ENCODE assay signal across 8 cellular contexts in genomic region chr3:107432013-107432515, GRCh38. TPM values are rescaled to one million over a fixed set of nuclear protein-coding genes. Genes with fewer than 3 reads are reported as not detected.
DNase-seq lines count a peak whose midpoint lies in the region; ATAC-seq and TF ChIP-seq lines count a peak whose summit lies in the region.

No MANE protein-coding gene starts in this region.

- peak overlapping the region; percentile 94 for H3K27ac Mint-ChIP-seq in HFFc6
- peak overlapping the region; percentile 77 for H3K27ac Mint-ChIP-seq in activated T-helper 2 cell treated with anti-CD3 and anti-CD28 coated beads, Interferon-gamma antibody, Interleukin-2, Interleukin-4, amounts not matched to agents 10 μg/mL and 5 μg/mL and 100 μg/mL, durations not matched to agents 14 hours and 24 hours and 36 hours

- CTCF ChIA-PET in BJ (lab: Yijun Ruan, JAX): interaction anchor here (0.7 to 6.6 kb wide), 5 partner anchors 11 to 164 kb away, joined by 3 to 113 read pairs (median 6); no protein-coding TSS in a partner anchor

- H3K27me3 Mint-ChIP-seq in HFFc6 (ENCODE audit: insufficient read depth): peaks cover 6% of the 10 kb centered on the region; the same call in 1 of the 2 replicates
- peaks cover 46% of the 10 kb centered on the region for H3K27me3 Mint-ChIP-seq in activated T-helper 2 cell treated with anti-CD3 and anti-CD28 coated beads, Interferon-gamma antibody, Interleukin-2, Interleukin-4, amounts not matched to agents 10 μg/mL and 5 μg/mL and 100 μg/mL, durations not matched to agents 14 hours and 24 hours and 36 hours (ENCODE audit: low read depth)

- DNase-seq in BJ (ENCODE audit: low read depth) (no peak), HFFc6 (no peak), hepatic stellate cell (ENCODE audit: low spot score) (peak; percentile 7), skeletal muscle cell (ENCODE audit: low read depth) (no peak)
- DNase-seq in activated T-helper 2 cell treated with anti-CD3 and anti-CD28 coated beads, Interferon-gamma antibody, Interleukin-2, Interleukin-4, amounts not matched to agents 10 μg/mL and 5 μg/mL and 100 μg/mL, durations not matched to agents 14 hours and 24 hours and 36 hours (ENCODE audit: low spot score): no peak

- intact Hi-C loops in activated T-helper 2 cell treated with anti-CD3 and anti-CD28 coated beads, Interferon-gamma antibody, Interleukin-2, Interleukin-4, amounts not matched to agents 10 μg/mL and 5 μg/mL and 100 μg/mL, durations not matched to agents 14 hours and 24 hours and 36 hours (cut with micrococcal nuclease): no loop called here

- no peaks in the 10 kb centered on the region for H3K36me3 ChIP-seq in BJ (ENCODE audit: control insufficient read depth, insufficient read depth, low read length)

- 0 out of 2 replicates have a peak, but pooled peaks have one; percentile 5 for TF ChIP-seq CTCF in BJ (IDR thresholded peaks at IDR 0.05; ENCODE audit: insufficient read depth, low read depth, low read length)
- TF ChIP-seq CTCF in HFFc6 (IDR thresholded peaks at IDR 0.05): no peak; the same call in 1 of the 2 replicates

- no peaks in the 10 kb centered on the region for H3K36me3 Mint-ChIP-seq in HFFc6 (ENCODE audit: low read depth)
- no peaks in the 10 kb centered on the region for H3K36me3 Mint-ChIP-seq in activated T-helper 2 cell treated with anti-CD3 and anti-CD28 coated beads, Interferon-gamma antibody, Interleukin-2, Interleukin-4, amounts not matched to agents 10 μg/mL and 5 μg/mL and 100 μg/mL, durations not matched to agents 14 hours and 24 hours and 36 hours (ENCODE audit: low read depth)

- H3K4me3 ChIP-seq in BJ (ENCODE audit: low read depth, low read length): peak overlapping the region; percentile 66
- H3K4me3 ChIP-seq in skeletal muscle cell (ENCODE audit: low read depth, low read length): peak overlapping the region; percentile 80

- peak overlapping the region; percentile 94 for H3K4me3 Mint-ChIP-seq in HFFc6
- peak overlapping the region; percentile 84 for H3K4me3 Mint-ChIP-seq in activated T-helper 2 cell treated with anti-CD3 and anti-CD28 coated beads, Interferon-gamma antibody, Interleukin-2, Interleukin-4, amounts not matched to agents 10 μg/mL and 5 μg/mL and 100 μg/mL, durations not matched to agents 14 hours and 24 hours and 36 hours (ENCODE audit: low read depth)

- no peak for ATAC-seq in GM18858 (IDR thresholded peaks at IDR 0.05; ENCODE audit: unreplicated experiment)
- ATAC-seq in GM21825 (IDR thresholded peaks at IDR 0.05; ENCODE audit: unreplicated experiment): no peak
- no peak for ATAC-seq in GM19452 (IDR thresholded peaks at IDR 0.05; ENCODE audit: unreplicated experiment)

- POLR2A ChIA-PET in BJ (lab: Charles Lee): interaction anchor here (0.6 kb wide), 1 partner anchor 28 kb away, joined by 4 read pairs; no protein-coding TSS in a partner anchor

- H3K27me3 ChIP-seq in BJ (ENCODE audit: control insufficient read depth, insufficient read depth, low read length): no peaks in the 10 kb centered on the region; the same call in 1 of the 2 replicates

- peaks cover 35% of the 10 kb centered on the region for H3K4me1 Mint-ChIP-seq in HFFc6 (ENCODE audit: low read depth)
- peaks cover 17% of the 10 kb centered on the region for H3K4me1 Mint-ChIP-seq in activated T-helper 2 cell treated with anti-CD3 and anti-CD28 coated beads, Interferon-gamma antibody, Interleukin-2, Interleukin-4, amounts not matched to agents 10 μg/mL and 5 μg/mL and 100 μg/mL, durations not matched to agents 14 hours and 24 hours and 36 hours (ENCODE audit: low read depth)

- no peaks in the 10 kb centered on the region for H3K9me3 Mint-ChIP-seq in HFFc6
- no peaks in the 10 kb centered on the region for H3K9me3 Mint-ChIP-seq in activated T-helper 2 cell treated with anti-CD3 and anti-CD28 coated beads, Interferon-gamma antibody, Interleukin-2, Interleukin-4, amounts not matched to agents 10 μg/mL and 5 μg/mL and 100 μg/mL, durations not matched to agents 14 hours and 24 hours and 36 hours

RNA-seq across cellular contexts. Expression of gene CCDC54, which starts 54.8 kb away (rescaled TPM):
- polyA plus RNA-seq in BJ (2011; rRNA removed): not detected in 2 replicates
- polyA minus RNA-seq in BJ (2011; rRNA and poly(A)+ RNA removed): not detected in 2 replicates
- not detected for total RNA-seq in HFFc6 (2021; fragmentation: NEBNext Ultra II Directional; extraction: Animal tissue kit (Norgen Biotek cat#: 25700))
- total RNA-seq in activated T-helper 2 cell treated with anti-CD3 and anti-CD28 coated beads, Interferon-gamma antibody, Interleukin-2, Interleukin-4, amounts not matched to agents 10 μg/mL and 5 μg/mL and 100 μg/mL, durations not matched to agents 14 hours and 24 hours and 36 hours: not detected in 2 replicates
